In the genomic region with DNA sequence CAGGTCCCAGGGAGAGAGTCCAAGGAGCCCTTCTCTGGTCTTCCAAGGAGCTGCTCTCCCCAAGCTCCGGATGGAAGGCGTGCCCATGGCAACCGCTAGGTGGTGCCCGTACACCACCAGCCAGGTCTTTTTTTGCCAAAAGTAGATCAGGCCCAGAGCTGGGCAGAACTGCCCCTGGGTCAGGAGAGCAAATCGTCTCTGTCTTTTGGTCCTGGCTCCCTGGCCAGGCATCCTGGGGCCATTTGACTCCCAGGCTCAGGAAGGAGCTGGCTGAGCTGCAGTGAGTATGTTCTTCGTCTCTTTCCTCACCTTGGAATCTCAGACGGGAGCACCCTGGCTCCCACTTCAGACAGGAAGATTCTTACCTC, we compare ENCODE assay signal across 8 cellular contexts. TPM values are rescaled to one million over a fixed set of nuclear protein-coding genes. Genes with fewer than 3 reads are reported as not detected.
DNase-seq lines count a peak whose midpoint lies in the region; ATAC-seq and TF ChIP-seq lines count a peak whose summit lies in the region.

No MANE protein-coding gene starts in this region.

- H3K4me1 ChIP-seq in lung (ENCODE audit: control insufficient read depth in 2 of 2, insufficient read depth in 2 of 2, low read length in 2 of 2), result peaks cover 0 to 20% of the 10 kb centered on the region in 2 donors

- H3K36me3 ChIP-seq in lung (ENCODE audit: control insufficient read depth in 2 of 2, insufficient read depth in 2 of 2, low read length in 2 of 2), result no peaks in the 10 kb centered on the region

- in situ Hi-C loops in G401 (cut with HindIII; ENCODE audit: low sequenced_read_pairs), result loop anchor here (25.0 kb wide), 1 partner anchor 113 kb away; a partner anchor contains a TSS

- no peak overlapping the region for H3K27ac ChIP-seq in dorsolateral prefrontal cortex
- H3K27ac ChIP-seq in lung (ENCODE audit: low read depth in 1 of 2, low read length in 1 of 2), result peak overlapping the region in 1 of 2 donors; percentile 42

- peak; percentile 87 to 100 (median 98) for TF ChIP-seq CTCF in dorsolateral prefrontal cortex (IDR thresholded peaks at IDR 0.05 in 54 of 56, conservative IDR thresholded peaks at IDR 0.05 in 2 of 56; ENCODE audit: low read depth in 1 of 56, partially characterized antibody in 56 of 56)
- peak; percentile 98 for TF ChIP-seq CTCF in lung (IDR thresholded peaks at IDR 0.05; ENCODE audit: control extremely low read depth, extremely low read depth)

- no peak overlapping the region for H3K4me3 ChIP-seq in dorsolateral prefrontal cortex
- H3K4me3 ChIP-seq in lung, result no peak overlapping the region

- intact Hi-C loops in dorsolateral prefrontal cortex (cut with DNase I), result loop anchor here (1.0 to 10.0 kb wide), 3 partner anchors 46 to 121 kb away; a partner anchor contains a TSS

- ATAC-seq in HG03045 (IDR thresholded peaks at IDR 0.05; ENCODE audit: unreplicated experiment) (peak; percentile 42), lung (ENCODE audit: insufficient read depth, low FRiP score) (peak; percentile 92), HG02610 (IDR thresholded peaks at IDR 0.05; ENCODE audit: unreplicated experiment) (no peak)

- DNase-seq in G401 (ENCODE audit: low spot score), result peak; percentile 60
- DNase-seq in NCI-H748 (lab: John Stamatoyannopoulos, UW; ENCODE audit: unreplicated experiment), result peak; percentile 70
- peak; percentile 81 to 85 for DNase-seq in activated CD4-positive, alpha-beta T cell treated with anti-CD3 and anti-CD28 coated beads, Interleukin-2, amount 50 U/mL, for 48 hours
- peak in 9 of 10 donors; percentile 50 to 85 (median 69) for DNase-seq in dorsolateral prefrontal cortex
- peak; percentile 87 for DNase-seq in lung (ENCODE audit: low spot score)
- peak; percentile 56 to 71 (median 65) for DNase-seq in stimulated activated CD4-positive, alpha-beta T cell treated with anti-CD3 and anti-CD28 coated beads, TNF-alpha, amount 100 ng/mL, for 1 hour (ENCODE audit: low read depth in 3 of 3, low spot score in 1 of 3)

- H3K9me3 ChIP-seq in lung (ENCODE audit: control insufficient read depth in 2 of 2, insufficient read depth in 1 of 2, low read length in 1 of 2), result no peaks in the 10 kb centered on the region

- H3K27me3 ChIP-seq in dorsolateral prefrontal cortex (peaks cover 0 to 9% (median 0%) of the 10 kb centered on the region in 45 donors), lung (ENCODE audit: control insufficient read depth, insufficient read depth) (no peaks in the 10 kb centered on the region)

- 12 to 20% methylated on average over 7 of the region's 7 CpGs for WGBS in lung, 2 donors

RNA-seq across cellular contexts. Expression of a gene that starts 24.6 kb away (rescaled TPM):
- 6.6 and 9.1 TPM in 2 replicates for total RNA-seq in G401 (2014; rRNA removed; shearing (Covaris generic))
- 10 to 100 TPM in 70 of 120 experiments, 1 to 10 TPM in 50; 2.5 to 26.7 (median 10.7) TPM for total RNA-seq in dorsolateral prefrontal cortex
- 10 to 100 TPM; 17.6 to 63.8 TPM for total RNA-seq in lung
- 100 to 1,000 TPM in 1 of 2 donors, 10 to 100 TPM in 1; 63.7 to 233 TPM for polyA plus RNA-seq in lung

RNA-seq across cellular contexts. Expression of a gene that starts 25.0 kb away (rescaled TPM):
- not detected in 2 replicates for total RNA-seq in G401 (2014; rRNA removed; shearing (Covaris generic))
- total RNA-seq in dorsolateral prefrontal cortex (not detected), lung (under 1 TPM in 1 of 2 donors, not detected in 1; 0.26 TPM)
- not detected for polyA plus RNA-seq in lung

RNA-seq across cellular contexts. Expression of a gene that starts 52.7 kb away (rescaled TPM):
- 0.78 TPM in 1 of 2 replicates, not detected in the other for total RNA-seq in G401 (2014; rRNA removed; shearing (Covaris generic))
- total RNA-seq in dorsolateral prefrontal cortex (10 to 100 TPM in 76 of 120 experiments, 1 to 10 TPM in 44; 4.7 to 23.8 (median 11.2) TPM), lung (1 to 10 TPM; 2.3 to 4.1 TPM)
- 1 to 10 TPM; 4.7 to 8.3 TPM for polyA plus RNA-seq in lung

RNA-seq across cellular contexts. Expression of a gene that starts 53.8 kb away (rescaled TPM):
- not detected in 2 replicates for total RNA-seq in G401 (2014; rRNA removed; shearing (Covaris generic))
- total RNA-seq in dorsolateral prefrontal cortex, result under 1 TPM in 31 of 120 experiments, not detected in 89; 0.31 to 0.90 (median 0.44) TPM
- 1 to 10 TPM; 4.8 to 5.5 TPM for total RNA-seq in lung
- polyA plus RNA-seq in lung, result 1 to 10 TPM; 4.0 to 5.3 TPM
